Comparison of ENCODE assay signal across 1 cellular context in the genomic region with DNA sequence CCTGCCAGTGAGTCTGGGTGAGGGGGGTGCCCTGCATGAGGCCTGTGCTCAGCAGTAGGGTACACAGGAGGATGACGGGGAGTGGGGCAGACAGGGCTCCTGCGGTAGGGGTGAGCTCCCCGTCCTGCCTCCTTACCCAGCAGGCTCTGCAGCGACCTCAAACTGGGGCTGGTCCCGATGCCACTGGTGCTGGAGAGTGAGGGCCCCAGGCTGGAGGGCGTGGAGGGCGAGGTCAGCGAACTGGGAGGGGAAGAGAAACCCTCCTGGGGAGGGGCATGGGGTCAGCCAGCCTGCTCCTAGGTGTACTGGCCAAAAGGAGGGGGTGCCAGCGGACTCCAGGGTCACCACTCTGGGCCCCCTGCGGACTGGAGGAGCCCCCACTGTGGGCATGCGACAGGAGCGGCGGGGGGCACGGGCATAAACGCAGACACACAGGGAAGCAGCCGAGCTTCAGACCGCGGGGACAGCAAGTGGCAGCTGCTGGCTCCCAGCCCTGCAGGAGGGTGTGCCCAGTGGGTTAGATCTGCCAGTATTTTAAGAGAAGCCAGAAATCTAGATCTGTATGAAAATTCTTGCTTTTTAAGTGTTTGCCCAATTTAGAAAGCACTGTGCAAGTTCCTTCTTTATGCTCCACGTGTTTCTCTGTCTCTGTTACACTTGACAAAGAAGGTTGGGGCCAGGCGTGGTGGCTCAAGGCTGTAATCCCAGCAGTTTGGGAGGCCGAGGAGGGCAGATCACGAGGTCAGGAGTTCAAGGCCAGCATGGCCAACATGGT.
TF ChIP-seq lines count a peak whose summit lies in the region.

No MANE protein-coding gene starts in this region.

TF ChIP-seq in IMR-90, 13 proteins besides CTCF, POLR2A, EP300 and RAD21:
- no peak for TF ChIP-seq RCOR1 (IDR thresholded peaks at IDR 0.05; ENCODE audit: insufficient replicate concordance, low read length)
- TF ChIP-seq, protein P1, sequence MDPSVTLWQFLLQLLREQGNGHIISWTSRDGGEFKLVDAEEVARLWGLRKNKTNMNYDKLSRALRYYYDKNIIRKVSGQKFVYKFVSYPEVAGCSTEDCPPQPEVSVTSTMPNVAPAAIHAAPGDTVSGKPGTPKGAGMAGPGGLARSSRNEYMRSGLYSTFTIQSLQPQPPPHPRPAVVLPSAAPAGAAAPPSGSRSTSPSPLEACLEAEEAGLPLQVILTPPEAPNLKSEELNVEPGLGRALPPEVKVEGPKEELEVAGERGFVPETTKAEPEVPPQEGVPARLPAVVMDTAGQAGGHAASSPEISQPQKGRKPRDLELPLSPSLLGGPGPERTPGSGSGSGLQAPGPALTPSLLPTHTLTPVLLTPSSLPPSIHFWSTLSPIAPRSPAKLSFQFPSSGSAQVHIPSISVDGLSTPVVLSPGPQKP (IDR thresholded peaks at IDR 0.05; ENCODE audit: borderline replicate concordance, low read depth, low read length) = no peak
- TF ChIP-seq, protein P2, sequence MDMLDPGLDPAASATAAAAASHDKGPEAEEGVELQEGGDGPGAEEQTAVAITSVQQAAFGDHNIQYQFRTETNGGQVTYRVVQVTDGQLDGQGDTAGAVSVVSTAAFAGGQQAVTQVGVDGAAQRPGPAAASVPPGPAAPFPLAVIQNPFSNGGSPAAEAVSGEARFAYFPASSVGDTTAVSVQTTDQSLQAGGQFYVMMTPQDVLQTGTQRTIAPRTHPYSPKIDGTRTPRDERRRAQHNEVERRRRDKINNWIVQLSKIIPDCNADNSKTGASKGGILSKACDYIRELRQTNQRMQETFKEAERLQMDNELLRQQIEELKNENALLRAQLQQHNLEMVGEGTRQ (IDR thresholded peaks at IDR 0.05; ENCODE audit: low read depth, low read length) = no peak
- no peak for TF ChIP-seq CEBPB (IDR thresholded peaks at IDR 0.05; ENCODE audit: low read depth, low read length)
- no peak for TF ChIP-seq RFX5 (IDR thresholded peaks at IDR 0.05; ENCODE audit: low read depth, low read length)
- no peak for TF ChIP-seq CHD1 (IDR thresholded peaks at IDR 0.05; ENCODE audit: low read depth, low read length)
- no peak for TF ChIP-seq SMC3 (IDR thresholded peaks at IDR 0.05; ENCODE audit: low read depth, low read length)
- TF ChIP-seq MXI1 (IDR thresholded peaks at IDR 0.05; ENCODE audit: borderline replicate concordance, low read depth, low read length) = no peak
- TF ChIP-seq NFE2L2 (IDR thresholded peaks at IDR 0.05; ENCODE audit: low read depth, low read length) = no peak
- TF ChIP-seq MAFK (IDR thresholded peaks at IDR 0.05; ENCODE audit: low read depth, low read length) = no peak
- TF ChIP-seq BHLHE40 (IDR thresholded peaks at IDR 0.05; ENCODE audit: low read depth, low read length) = no peak
- TF ChIP-seq FOS (IDR thresholded peaks at IDR 0.05; ENCODE audit: low read depth, low read length) = no peak
- TF ChIP-seq MAZ (IDR thresholded peaks at IDR 0.05; ENCODE audit: borderline replicate concordance, low read depth, low read length) = no peak
